In genomic region chr10:21174670-21175495, GRCh38 we compare ENCODE assay signal across 8 cellular contexts.
DNase-seq lines count a peak whose midpoint lies in the region; ATAC-seq and TF ChIP-seq lines count a peak whose summit lies in the region.

No MANE protein-coding gene starts in this region.

- H4K8ac ChIP-seq in neuronal stem cell (ENCODE audit: low read depth, low read length) = no peak overlapping the region

- peak overlapping the region; percentile 97 for H3K4me2 ChIP-seq in neuronal stem cell (ENCODE audit: insufficient read depth, low read length, poor library complexity, severe bottlenecking)

- peak; percentile 61 for DNase-seq in Caki2 (ENCODE audit: low read depth)
- DNase-seq in NT2/D1 (ENCODE audit: low read depth, low spot score) = no peak
- peak; percentile 69 for DNase-seq in endodermal cell
- peak; percentile 46 for DNase-seq in neuronal stem cell (ENCODE audit: low spot score)
- no peak for DNase-seq in CD1c-positive myeloid dendritic cell (ENCODE audit: extremely low spot score)
- no peak for DNase-seq in mucosa of gallbladder (ENCODE audit: low spot score)

- H2BK120ac ChIP-seq in neuronal stem cell (ENCODE audit: low read depth, low read length) = peak overlapping the region; percentile 58

- peak overlapping the region; percentile 78 for H3K4me3 Mint-ChIP-seq in endodermal cell

- peak overlapping the region; percentile 94 for H2AFZ ChIP-seq in neuronal stem cell (ENCODE audit: low read length)

- H3K79me1 ChIP-seq in neuronal stem cell (ENCODE audit: low read depth, low read length) = peaks cover 2% of the 10 kb centered on the region

- H2BK15ac ChIP-seq in neuronal stem cell (ENCODE audit: low read length) = peak overlapping the region; percentile 92

- WGBS in endodermal cell (ENCODE audit: insufficient coverage in 1 of 2, insufficient read length in 1 of 2), 2 experiments = 12 to 20% methylated on average over 26 to 37 of the region's 37 CpGs
- WGBS in neuronal stem cell (ENCODE audit: extremely low coverage in 2 of 2, insufficient read length in 2 of 2, insufficient replicate concordance in 1 of 2), 2 donors = no CpG with 5 or more reads among the region's 37 CpGs

- TF ChIP-seq CTCF in endodermal cell (conservative IDR thresholded peaks at IDR 0.05) = no peak

- H3K27ac ChIP-seq in endodermal cell (ENCODE audit: low read depth, low read length) = no peak overlapping the region
- H3K27ac ChIP-seq in neuronal stem cell (replicated peaks; ENCODE audit: low read length) = peak overlapping the region; percentile 35

- H3K18ac ChIP-seq in neuronal stem cell (ENCODE audit: low read length) = peak overlapping the region; percentile 99

- H3K4me3 ChIP-seq in NT2/D1 (ENCODE audit: insufficient read length, low read depth) (peak overlapping the region; percentile 63), endodermal cell (ENCODE audit: low read length) (peak overlapping the region; percentile 83), neuronal stem cell (ENCODE audit: low read length in 2 of 2) (peak overlapping the region; percentile 59 to 99)

- H3K4me1 ChIP-seq in NT2/D1 (ENCODE audit: insufficient read depth, insufficient read length) (no peaks in the 10 kb centered on the region), endodermal cell (ENCODE audit: control insufficient read depth, insufficient read depth, low read length) (peaks cover 5% of the 10 kb centered on the region), neuronal stem cell (ENCODE audit: control insufficient read depth in 2 of 2, insufficient read depth in 1 of 2, low read depth in 1 of 2, low read length in 2 of 2) (peaks cover 8 to 13% of the 10 kb centered on the region in 2 donors)

- peaks cover 3% of the 10 kb centered on the region for H3K36me3 ChIP-seq in NT2/D1 (ENCODE audit: insufficient read depth, insufficient read length, low read length)
- H3K36me3 ChIP-seq in endodermal cell (ENCODE audit: control insufficient read depth, insufficient read depth, low read length) = peaks cover 19% of the 10 kb centered on the region
- peaks cover 0 to 3% of the 10 kb centered on the region in 2 donors for H3K36me3 ChIP-seq in neuronal stem cell (replicated peaks in 1 of 2; ENCODE audit: control insufficient read depth in 2 of 2, insufficient read depth in 2 of 2, low read length in 2 of 2)

- H3K4ac ChIP-seq in neuronal stem cell (ENCODE audit: low read length) = no peak overlapping the region

- no peak overlapping the region for H3K14ac ChIP-seq in neuronal stem cell (ENCODE audit: low read length)

- ATAC-seq in GM21528 (IDR thresholded peaks at IDR 0.05; ENCODE audit: low FRiP score, unreplicated experiment) = no peak
- ATAC-seq in GM18909 (IDR thresholded peaks at IDR 0.05; ENCODE audit: poor library complexity, unreplicated experiment) = no peak

- peak overlapping the region; percentile 51 for H3K23ac ChIP-seq in neuronal stem cell (ENCODE audit: low read depth, low read length, poor library complexity)

- H2BK5ac ChIP-seq in neuronal stem cell (ENCODE audit: low read length) = peak overlapping the region; percentile 88

- H3K27me3 ChIP-seq in NT2/D1 (ENCODE audit: insufficient read depth, insufficient read length) (peaks cover 15% of the 10 kb centered on the region), endodermal cell (ENCODE audit: control insufficient read depth, insufficient read depth, low read length, poor library complexity, severe bottlenecking) (peaks cover 9% of the 10 kb centered on the region), neuronal stem cell (ENCODE audit: control insufficient read depth in 3 of 3, insufficient read depth in 3 of 3, low read depth in 1 of 3, low read length in 3 of 3) (peaks cover 0 to 9% (median 0%) of the 10 kb centered on the region in 3 experiments)

- H2AK5ac ChIP-seq in neuronal stem cell (ENCODE audit: low read depth, low read length) = peak overlapping the region; percentile 39

- H3K9me3 ChIP-seq in NT2/D1 (ENCODE audit: insufficient read depth, low read length) = 0 out of 2 replicates have a peak, but pooled peaks cover 9% of the 10 kb centered on the region
- peaks cover 9% of the 10 kb centered on the region for H3K9me3 ChIP-seq in endodermal cell (ENCODE audit: control insufficient read depth, low read length)
- H3K9me3 ChIP-seq in neuronal stem cell (replicated peaks in 1 of 2; ENCODE audit: control insufficient read depth in 2 of 2, insufficient read depth in 1 of 2, low read depth in 1 of 2, low read length in 2 of 2) = peaks cover 2 to 5% of the 10 kb centered on the region in 2 donors

- H2BK12ac ChIP-seq in neuronal stem cell (ENCODE audit: low read length) = peak overlapping the region; percentile 80

- peak overlapping the region; percentile 26 for H4K91ac ChIP-seq in neuronal stem cell (ENCODE audit: low read depth, low read length, poor library complexity)

- H3K36me3 Mint-ChIP-seq in endodermal cell (ENCODE audit: low read depth) = peaks cover 26% of the 10 kb centered on the region

- H3K27me3 Mint-ChIP-seq in endodermal cell (ENCODE audit: insufficient read depth) = peaks cover 37% of the 10 kb centered on the region

- peaks cover 18% of the 10 kb centered on the region for H3K4me1 Mint-ChIP-seq in endodermal cell

- H3K9ac ChIP-seq in NT2/D1 (ENCODE audit: insufficient read length, low read depth) (peak overlapping the region; percentile 79), endodermal cell (ENCODE audit: extremely low read depth, low read length, poor library complexity, severe bottlenecking) (peak overlapping the region; percentile 50), neuronal stem cell (ENCODE audit: low read depth, low read length, poor library complexity) (peak overlapping the region; percentile 97)

- peak overlapping the region; percentile 79 for H3K27ac Mint-ChIP-seq in endodermal cell

- in situ Hi-C loops in Caki2 (cut with HindIII; ENCODE audit: low pct_unique_long_range_greater_than_20kb, low sequenced_read_pairs) = no loop called here

- peaks cover 9% of the 10 kb centered on the region for H3K9me3 Mint-ChIP-seq in endodermal cell

Comparison
In these comparisons a context has a peak if more than half of its experiments do, and no peak if none do; other contexts are left out.
1. DNase-seq: peak in Caki2 (single experiment), endodermal cell (single experiment) and neuronal stem cell (single experiment); none in NT2/D1 (single experiment), CD1c-positive myeloid dendritic cell (single experiment) and mucosa of gallbladder (single experiment).
2. Peak in every context shown above with its lines, with median percentiles within 50 percentile points of each other: H3K4me3 ChIP-seq and H3K9ac ChIP-seq.